1 cellular context compared by ENCODE assay signal in the genomic region with DNA sequence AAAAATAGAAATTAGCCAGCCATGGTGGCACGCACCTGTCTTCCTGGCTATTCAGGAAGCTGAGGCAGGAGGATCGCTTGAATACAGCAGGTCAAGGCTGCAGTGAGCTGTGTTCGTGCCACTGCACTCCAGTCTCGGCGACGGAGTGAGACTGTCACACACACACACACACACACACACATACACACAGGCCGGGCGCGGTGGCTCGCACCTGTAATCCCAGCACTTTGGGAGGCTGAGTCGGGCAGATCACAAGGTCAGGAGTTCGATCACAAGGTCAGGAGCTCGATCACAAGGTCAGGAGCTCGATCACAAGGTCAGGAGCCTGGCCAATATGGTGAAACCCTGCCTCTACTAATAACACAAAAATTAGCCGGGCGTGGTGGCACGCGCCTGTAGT.
TF ChIP-seq lines count a peak whose summit lies in the region.

No MANE protein-coding gene starts in this region.

TF ChIP-seq in K562, 482 proteins besides CTCF, POLR2A, EP300 and RAD21 (continued from another document):
- TF ChIP-seq, protein P1, sequence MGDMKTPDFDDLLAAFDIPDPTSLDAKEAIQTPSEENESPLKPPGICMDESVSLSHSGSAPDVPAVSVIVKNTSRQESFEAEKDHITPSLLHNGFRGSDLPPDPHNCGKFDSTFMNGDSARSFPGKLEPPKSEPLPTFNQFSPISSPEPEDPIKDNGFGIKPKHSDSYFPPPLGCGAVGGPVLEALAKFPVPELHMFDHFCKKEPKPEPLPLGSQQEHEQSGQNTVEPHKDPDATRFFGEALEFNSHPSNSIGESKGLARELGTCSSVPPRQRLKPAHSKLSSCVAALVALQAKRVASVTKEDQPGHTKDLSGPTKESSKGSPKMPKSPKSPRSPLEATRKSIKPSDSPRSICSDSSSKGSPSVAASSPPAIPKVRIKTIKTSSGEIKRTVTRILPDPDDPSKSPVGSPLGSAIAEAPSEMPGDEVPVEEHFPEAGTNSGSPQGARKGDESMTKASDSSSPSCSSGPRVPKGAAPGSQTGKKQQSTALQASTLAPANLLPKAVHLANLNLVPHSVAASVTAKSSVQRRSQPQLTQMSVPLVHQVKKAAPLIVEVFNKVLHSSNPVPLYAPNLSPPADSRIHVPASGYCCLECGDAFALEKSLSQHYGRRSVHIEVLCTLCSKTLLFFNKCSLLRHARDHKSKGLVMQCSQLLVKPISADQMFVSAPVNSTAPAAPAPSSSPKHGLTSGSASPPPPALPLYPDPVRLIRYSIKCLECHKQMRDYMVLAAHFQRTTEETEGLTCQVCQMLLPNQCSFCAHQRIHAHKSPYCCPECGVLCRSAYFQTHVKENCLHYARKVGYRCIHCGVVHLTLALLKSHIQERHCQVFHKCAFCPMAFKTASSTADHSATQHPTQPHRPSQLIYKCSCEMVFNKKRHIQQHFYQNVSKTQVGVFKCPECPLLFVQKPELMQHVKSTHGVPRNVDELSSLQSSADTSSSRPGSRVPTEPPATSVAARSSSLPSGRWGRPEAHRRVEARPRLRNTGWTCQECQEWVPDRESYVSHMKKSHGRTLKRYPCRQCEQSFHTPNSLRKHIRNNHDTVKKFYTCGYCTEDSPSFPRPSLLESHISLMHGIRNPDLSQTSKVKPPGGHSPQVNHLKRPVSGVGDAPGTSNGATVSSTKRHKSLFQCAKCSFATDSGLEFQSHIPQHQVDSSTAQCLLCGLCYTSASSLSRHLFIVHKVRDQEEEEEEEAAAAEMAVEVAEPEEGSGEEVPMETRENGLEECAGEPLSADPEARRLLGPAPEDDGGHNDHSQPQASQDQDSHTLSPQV (IDR thresholded peaks at IDR 0.05) = no peak
